Comparison of ENCODE assay signal across 12 cellular contexts in the genomic region with DNA sequence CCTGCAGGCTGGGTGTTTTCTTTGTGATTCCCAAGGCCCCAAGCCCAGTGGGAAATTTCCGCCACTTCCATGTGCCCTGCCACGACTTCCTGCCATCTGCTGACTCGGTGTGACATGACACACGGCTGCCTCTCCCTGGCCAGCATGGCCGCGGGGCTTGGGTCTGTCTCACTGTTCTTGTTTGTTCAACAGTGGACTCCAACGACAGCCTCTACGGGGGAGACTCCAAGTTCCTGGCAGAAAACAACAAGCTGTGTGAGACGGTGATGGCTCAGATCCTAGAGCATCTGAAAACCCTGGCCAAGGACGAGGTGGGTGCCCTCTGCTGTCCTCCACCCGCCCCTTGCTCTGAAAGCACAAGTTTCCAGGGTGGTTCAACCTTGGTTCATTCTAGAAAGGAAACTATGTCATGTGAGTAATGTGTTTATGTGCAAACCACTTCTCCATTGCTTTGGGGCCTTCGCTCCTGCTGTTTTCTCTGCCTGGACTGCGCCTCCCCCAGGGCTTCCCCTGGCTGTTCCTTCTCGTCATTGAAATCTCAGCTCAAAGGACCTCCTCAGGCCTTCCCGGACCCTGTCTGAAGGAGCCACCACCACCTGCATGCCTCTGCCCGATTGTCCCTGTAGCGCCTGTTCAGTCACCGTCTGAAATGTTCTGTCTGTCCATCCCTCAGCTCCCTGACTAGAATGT. TPM values are rescaled to one million over a fixed set of nuclear protein-coding genes. Genes with fewer than 3 reads are reported as not detected.
A peak's percentile ranks its signal among the peaks of the same experiment; 100 is the strongest.
DNase-seq lines count a peak whose midpoint lies in the region; ATAC-seq and TF ChIP-seq lines count a peak whose summit lies in the region.
"Had no signal": no experiment of that assay in that cellular context is flagged by ENCODE, and none has a peak within 500 bp of the region (broad histone marks: within the 10 kb centered on the region; RNA-seq: fewer than 3 reads in every experiment).

No MANE protein-coding gene starts in this region.

- H3K36me3 Mint-ChIP-seq in WTC11: peaks cover 43% of the 10 kb centered on the region

- H3K27ac ChIP-seq in HCT116 (ENCODE audit: low read depth, low read length): no peak overlapping the region
- peak overlapping the region in 7 of 10 donors; percentile 14 to 78 (median 42) for H3K27ac ChIP-seq in heart right ventricle
- peak overlapping the region; percentile 15 to 45 (median 43) for H3K27ac ChIP-seq in gastrocnemius medialis
- H3K27ac ChIP-seq: KMS-11 had no signal

- no peaks in the 10 kb centered on the region for H4K20me1 ChIP-seq in HCT116 (ENCODE audit: insufficient read depth)

- TF ChIP-seq POLR2A in HCT116 (IDR thresholded peaks at IDR 0.05; ENCODE audit: borderline replicate concordance, extremely low read depth, insufficient read depth, insufficient read length) (no peak), gastrocnemius medialis (IDR thresholded peaks at IDR 0.05) (no peak)

- DNase-seq in HCT116 (ENCODE audit: low read depth, low spot score) (no peak), WTC11 (ENCODE audit: low spot score) (no peak), heart right ventricle (peak in 1 of 2 donors; percentile 13), gastrocnemius medialis (no peak), DMS153 treated with DMSO at 0.1 percent for 48 hours (lab: John Stamatoyannopoulos, UW; ENCODE audit: unreplicated experiment) (no peak)
- DNase-seq in activated CD8-positive, alpha-beta memory T cell treated with anti-CD3 and anti-CD28 coated beads for 24 hours: no peak
- DNase-seq: activated CD8-positive, alpha-beta memory T cell treated with anti-CD3 and anti-CD28 coated beads, Interleukin-2, amount 10 ng/mL, durations not matched to agents 7 days and 5 days; foreskin fibroblast; NCI-H526 treated with DMSO at 0.1 percent for 48 hours had no signal

- H3K27me3 ChIP-seq in HCT116 (ENCODE audit: insufficient read depth, low read length) (no peaks in the 10 kb centered on the region), heart right ventricle (no peaks in the 10 kb centered on the region), gastrocnemius medialis (no peaks in the 10 kb centered on the region)

- H3K4me1 ChIP-seq in HCT116 (ENCODE audit: control insufficient read depth in 1 of 2, insufficient read depth in 2 of 2, low read length in 2 of 2): peaks cover 4 to 7% of the 10 kb centered on the region in 2 experiments
- H3K4me1 ChIP-seq in heart right ventricle: peaks cover 0 to 35% (median 20%) of the 10 kb centered on the region in 9 donors
- peaks cover 6 to 30% of the 10 kb centered on the region in 2 donors for H3K4me1 ChIP-seq in gastrocnemius medialis

- H2AFZ ChIP-seq in HCT116 (ENCODE audit: low read depth, low read length, poor library complexity, severe bottlenecking): no peak overlapping the region

- H3K9me3 ChIP-seq in HCT116 (ENCODE audit: control insufficient read depth in 1 of 2, insufficient read depth in 1 of 2, low read depth in 1 of 2, low read length in 2 of 2): no peaks in the 10 kb centered on the region
- no peaks in the 10 kb centered on the region for H3K9me3 ChIP-seq in heart right ventricle
- H3K9me3 ChIP-seq in gastrocnemius medialis: no peaks in the 10 kb centered on the region

- H3K27me3 Mint-ChIP-seq in WTC11 (ENCODE audit: low read depth): no peaks in the 10 kb centered on the region
- H3K27me3 Mint-ChIP-seq: activated CD8-positive, alpha-beta memory T cell treated with anti-CD3 and anti-CD28 coated beads, Interleukin-2, amount 10 ng/mL, durations not matched to agents 7 days and 5 days; memory B cell had no signal

- intact Hi-C loops in HCT116 (cut with micrococcal nuclease): no loop called here
- intact Hi-C loops in heart right ventricle (cut with DNase I): no loop called here
- intact Hi-C loops in gastrocnemius medialis (cut with DNase I; ENCODE audit: low total_unique reads): no loop called here

- ATAC-seq in HCT116 (0 out of 2 replicates have a peak, but pooled peaks have one; percentile 22), WTC11 (no peak), heart right ventricle (peak in 7 of 8 donors; percentile 15 to 51 (median 34)), gastrocnemius medialis (peak; percentile 23 to 34), GM19351 (IDR thresholded peaks at IDR 0.05; ENCODE audit: unreplicated experiment) (no peak)
- ATAC-seq: activated CD8-positive, alpha-beta memory T cell treated with anti-CD3 and anti-CD28 coated beads, Interleukin-2, amount 10 ng/mL, durations not matched to agents 7 days and 5 days had no signal

- no peak overlapping the region for H3K4me3 ChIP-seq in HCT116 (replicated peaks in 1 of 2; ENCODE audit: low read depth in 1 of 2, low read length in 2 of 2)
- no peak overlapping the region for H3K4me3 ChIP-seq in heart right ventricle
- no peak overlapping the region for H3K4me3 ChIP-seq in gastrocnemius medialis

- TF ChIP-seq CTCF in HCT116 (IDR thresholded peaks at IDR 0.05 in 2 of 3, conservative IDR thresholded peaks at IDR 0.05 in 1 of 3; ENCODE audit: borderline replicate concordance in 1 of 3, insufficient read depth in 1 of 3, low read depth in 2 of 3, low read length in 2 of 3) (no peak), WTC11 (IDR thresholded peaks at IDR 0.05) (no peak), heart right ventricle (IDR thresholded peaks at IDR 0.05) (no peak), gastrocnemius medialis (IDR thresholded peaks at IDR 0.05 in 4 of 5, conservative IDR thresholded peaks at IDR 0.05 in 1 of 5) (no peak)

- POLR2A ChIA-PET in HCT116 (lab: Charles Lee): no interaction called here
- POLR2A ChIA-PET in WTC11 (lab: Charles Lee): no interaction called here

- no peak for TF ChIP-seq RAD21 in HCT116 (IDR thresholded peaks at IDR 0.05; ENCODE audit: low read depth)

- H3K27ac Mint-ChIP-seq in WTC11: 0 out of 2 replicates have a peak overlapping the region, but pooled peaks have one; percentile 22
- H3K27ac Mint-ChIP-seq: activated CD8-positive, alpha-beta memory T cell treated with anti-CD3 and anti-CD28 coated beads, Interleukin-2, amount 10 ng/mL, durations not matched to agents 7 days and 5 days; memory B cell had no signal

- 65 to 77% methylated on average over 18 of the region's 18 CpGs for WGBS in heart right ventricle, 2 donors

- CTCF ChIA-PET in HCT116 (lab: Charles Lee) (no interaction called here), WTC11 (lab: Charles Lee) (interaction anchor here (0.6 to 3.0 kb wide), 4 partner anchors 10 to 108 kb away, joined by 3 to 17 read pairs (median 4); no protein-coding TSS in a partner anchor)

- H3K36me3 ChIP-seq in HCT116 (ENCODE audit: control insufficient read depth in 1 of 2, insufficient read depth in 2 of 2, low read length in 2 of 2) (no peaks in the 10 kb centered on the region), heart right ventricle (peaks cover 0 to 63% (median 4%) of the 10 kb centered on the region in 9 donors), gastrocnemius medialis (peaks cover 0 to 28% of the 10 kb centered on the region in 2 donors)

- H3K9me2 ChIP-seq in HCT116 (ENCODE audit: insufficient read depth): no peaks in the 10 kb centered on the region

- in situ Hi-C loops in gastrocnemius medialis (cut with MboI; ENCODE audit: low sequenced_read_pairs in 4 of 4): loop anchor here in 1 of 4 donors (25.0 kb wide), 1 partner anchor 196 kb away; a partner anchor contains a TSS

- no peak overlapping the region for H3K4me2 ChIP-seq in HCT116 (ENCODE audit: low read length)
- H3K4me2 ChIP-seq: KMS-11 had no signal

- no peak overlapping the region for H3K4me3 Mint-ChIP-seq in WTC11
- H3K4me3 Mint-ChIP-seq: activated CD8-positive, alpha-beta memory T cell treated with anti-CD3 and anti-CD28 coated beads, Interleukin-2, amount 10 ng/mL, durations not matched to agents 7 days and 5 days; memory B cell had no signal

- H3K9ac ChIP-seq in HCT116 (ENCODE audit: low read length): no peak overlapping the region
- H3K9ac ChIP-seq: KMS-11 had no signal

- no peaks in the 10 kb centered on the region for H3K79me2 ChIP-seq in HCT116 (ENCODE audit: insufficient read depth, low read length)

- no peaks in the 10 kb centered on the region for H3K9me3 Mint-ChIP-seq in WTC11
- H3K9me3 Mint-ChIP-seq: memory B cell had no signal

- BruUV-seq in HCT116 (replicated peaks; lab: Mats Ljungman, UMichigan): no TSS peak

- H3K4me1 Mint-ChIP-seq in WTC11: peaks cover 2% of the 10 kb centered on the region; the same call in 1 of the 2 replicates
- H3K4me1 Mint-ChIP-seq: memory B cell had no signal

- RAD21 ChIA-PET in HCT116 (lab: Charles Lee; ENCODE audit: low non-redundant PET in 1 of 2, low total read pairs in 2 of 2, uncharacterized antibody in 2 of 2, unreplicated experiment in 2 of 2): no interaction called here

TF ChIP-seq in HCT116, 20 proteins besides CTCF, POLR2A, EP300 and RAD21 (continues in another document):
- TF ChIP-seq ZNF274 (IDR thresholded peaks at IDR 0.05; ENCODE audit: low read depth, low read length) (no peak), EZH2phosphoT487 (IDR thresholded peaks at IDR 0.05; ENCODE audit: borderline replicate concordance) (no peak)

RNA-seq across cellular contexts. Expression of a gene that starts 26.7 kb away (rescaled TPM):
- total RNA-seq in HCT116 (2021; ENCODE audit: unreplicated experiment) (34.6 TPM), WTC11 (2021) (87.4 to 102 TPM (median 93.4 TPM) in 3 replicates), heart right ventricle (10 to 100 TPM in 1 of 10 donors, 1 to 10 TPM in 9; 4.5 to 10.2 (median 6.5) TPM), gastrocnemius medialis (1 to 10 TPM; 4.1 to 9.2 (median 5.5) TPM)
- polyA plus RNA-seq in HCT116 (2012): 18.1 and 22.4 TPM in 2 replicates
- 10 to 100 TPM in 1 of 2 donors, 1 to 10 TPM in 1; 6.5 to 25.7 TPM for polyA plus RNA-seq in heart right ventricle

RNA-seq across cellular contexts. Expression of a gene that starts 26.8 kb away (rescaled TPM):
- total RNA-seq in HCT116 (2021; ENCODE audit: unreplicated experiment) (11.8 TPM), WTC11 (2021) (5.2 to 6.0 TPM (median 5.8 TPM) in 3 replicates), heart right ventricle (10 to 100 TPM in 2 of 10 donors, 1 to 10 TPM in 8; 5.5 to 11.7 (median 7.4) TPM), gastrocnemius medialis (10 to 100 TPM in 2 of 4 donors, 1 to 10 TPM in 2; 8.3 to 17.3 (median 9.4) TPM)
- polyA plus RNA-seq in HCT116 (2012): 4.1 and 4.7 TPM in 2 replicates
- polyA plus RNA-seq in heart right ventricle: 1 to 10 TPM; 7.3 to 9.8 TPM

Comparison
In these comparisons a context has a peak if more than half of its experiments do, and no peak if none do; other contexts are left out.
1. ATAC-seq: peak in HCT116 (single experiment), heart right ventricle (7 of 8) and gastrocnemius medialis (2 of 2); none in WTC11 (single experiment) and GM19351 (single experiment).